35 cellular contexts compared by ENCODE assay signal in genomic region chr20:55580475-55580874, GRCh38.
"Had no signal": no experiment of that assay in that cellular context is flagged by ENCODE, and none has a peak within 500 bp of the region (broad histone marks: within the 10 kb centered on the region; RNA-seq: fewer than 3 reads in every experiment).

No MANE protein-coding gene starts in this region.

- H3K27me3 ChIP-seq: adrenal gland, body of pancreas, dorsolateral prefrontal cortex, gastrocnemius medialis, heart left ventricle had no signal

- H3K9me3 Mint-ChIP-seq: activated CD4-positive, alpha-beta memory T cell treated with anti-CD3 and anti-CD28 coated beads for 36 hours; activated CD4-positive, alpha-beta T cell treated with anti-CD3 and anti-CD28 coated beads, Interleukin-2, amount 10 ng/mL, durations not matched to agents 24 days and 14 days; activated naive CD4-positive, alpha-beta T cell treated with anti-CD3 and anti-CD28 coated beads, Interleukin-2, amount 50 U/mL, for 24 hours; activated naive CD8-positive, alpha-beta T cell treated with anti-CD3 and anti-CD28 coated beads for 36 hours; central memory CD8-positive, alpha-beta T cell; dendritic cell treated with granulocyte-macrophage colony-stimulating factor and Interleukin-4, amounts not matched to agents 40 ng/mL and 50 ng/mL, for 4 days had no signal

- H3K4me1 ChIP-seq: adrenal gland, body of pancreas, gastrocnemius medialis, heart left ventricle had no signal

- H3K36me3 ChIP-seq: adrenal gland, gastrocnemius medialis, heart left ventricle had no signal

- H3K36me3 Mint-ChIP-seq: activated CD4-positive, alpha-beta memory T cell treated with anti-CD3 and anti-CD28 coated beads for 36 hours; activated CD8-positive, alpha-beta memory T cell treated with anti-CD3 and anti-CD28 coated beads, Interleukin-2, amount 10 ng/mL, durations not matched to agents 7 days and 5 days; activated naive CD4-positive, alpha-beta T cell treated with anti-CD3 and anti-CD28 coated beads, Interleukin-2, amount 50 U/mL, for 24 hours; activated naive CD8-positive, alpha-beta T cell treated with anti-CD3 and anti-CD28 coated beads for 36 hours had no signal

- H3K4me3 Mint-ChIP-seq: activated CD4-positive, alpha-beta memory T cell treated with anti-CD3 and anti-CD28 coated beads for 36 hours; activated CD4-positive, alpha-beta T cell treated with anti-CD3 and anti-CD28 coated beads for 36 hours; activated CD4-positive, alpha-beta T cell treated with anti-CD3 and anti-CD28 coated beads, Interleukin-2, amount 10 ng/mL, durations not matched to agents 24 days and 14 days; activated CD8-positive, alpha-beta memory T cell treated with anti-CD3 and anti-CD28 coated beads, Interleukin-2, amount 10 ng/mL, durations not matched to agents 7 days and 5 days; activated CD8-positive, alpha-beta T cell treated with anti-CD3 and anti-CD28 coated beads, Interleukin-2, amount 10 ng/mL, durations not matched to agents 7 days and 5 days; activated naive CD4-positive, alpha-beta T cell treated with anti-CD3 and anti-CD28 coated beads for 36 hours; activated naive CD4-positive, alpha-beta T cell treated with anti-CD3 and anti-CD28 coated beads, Interleukin-2, amount 50 U/mL, for 24 hours; activated naive CD8-positive, alpha-beta T cell treated with anti-CD3 and anti-CD28 coated beads for 36 hours; activated naive CD8-positive, alpha-beta T cell treated with anti-CD3 and anti-CD28 coated beads, Interleukin-2, amount 50 U/mL, for 24 hours; activated T-helper 1 cell treated with anti-CD3 and anti-CD28 coated beads, Interleukin-12 subunit alpha, Interleukin-12 subunit beta, Interleukin-2, Interleukin-4 antibody, amounts not matched to agents 30 ng/mL and 10 ng/mL and 1 ng/mL, durations not matched to agents 14 hours and 24 hours and 36 hours; central memory CD8-positive, alpha-beta T cell; dendritic cell treated with granulocyte-macrophage colony-stimulating factor and Interleukin-4, amounts not matched to agents 40 ng/mL and 50 ng/mL, for 4 days; effector memory CD8-positive, alpha-beta T cell; T-helper 17 cell; T-helper 2 cell treated with Interferon-gamma antibody and Interleukin-4, amounts not matched to agents 5 μg/mL and 100 μg/mL, for 36 hours had no signal

- H3K4me3 ChIP-seq: adrenal gland, body of pancreas, coronary artery, dorsolateral prefrontal cortex, gastrocnemius medialis, heart left ventricle had no signal

- H3K27ac Mint-ChIP-seq: activated CD4-positive, alpha-beta memory T cell treated with anti-CD3 and anti-CD28 coated beads for 36 hours; activated CD4-positive, alpha-beta T cell treated with anti-CD3 and anti-CD28 coated beads for 36 hours; activated CD4-positive, alpha-beta T cell treated with anti-CD3 and anti-CD28 coated beads, Interleukin-2, amount 10 ng/mL, durations not matched to agents 24 days and 14 days; activated CD8-positive, alpha-beta memory T cell treated with anti-CD3 and anti-CD28 coated beads, Interleukin-2, amount 10 ng/mL, durations not matched to agents 7 days and 5 days; activated CD8-positive, alpha-beta T cell treated with anti-CD3 and anti-CD28 coated beads, Interleukin-2, amount 10 ng/mL, durations not matched to agents 7 days and 5 days; activated naive CD4-positive, alpha-beta T cell treated with anti-CD3 and anti-CD28 coated beads for 36 hours; activated naive CD4-positive, alpha-beta T cell treated with anti-CD3 and anti-CD28 coated beads, Interleukin-2, amount 50 U/mL, for 24 hours; activated naive CD8-positive, alpha-beta T cell treated with anti-CD3 and anti-CD28 coated beads for 36 hours; activated naive CD8-positive, alpha-beta T cell treated with anti-CD3 and anti-CD28 coated beads, Interleukin-2, amount 50 U/mL, for 24 hours; activated T-helper 1 cell treated with anti-CD3 and anti-CD28 coated beads, Interleukin-12 subunit alpha, Interleukin-12 subunit beta, Interleukin-2, Interleukin-4 antibody, amounts not matched to agents 30 ng/mL and 10 ng/mL and 1 ng/mL, durations not matched to agents 14 hours and 24 hours and 36 hours; activated T-helper 2 cell treated with anti-CD3 and anti-CD28 coated beads, Interferon-gamma antibody, Interleukin-2, Interleukin-4, amounts not matched to agents 10 μg/mL and 5 μg/mL and 100 μg/mL, durations not matched to agents 14 hours and 24 hours and 36 hours; dendritic cell treated with granulocyte-macrophage colony-stimulating factor and Interleukin-4, amounts not matched to agents 40 ng/mL and 50 ng/mL, for 4 days; effector memory CD8-positive, alpha-beta T cell; T-helper 17 cell; T-helper 2 cell treated with Interferon-gamma antibody and Interleukin-4, amounts not matched to agents 5 μg/mL and 100 μg/mL, for 36 hours had no signal

- H3K4me1 Mint-ChIP-seq: activated CD4-positive, alpha-beta T cell treated with anti-CD3 and anti-CD28 coated beads for 36 hours; activated CD4-positive, alpha-beta T cell treated with anti-CD3 and anti-CD28 coated beads, Interleukin-2, amount 10 ng/mL, durations not matched to agents 24 days and 14 days; activated CD8-positive, alpha-beta memory T cell treated with anti-CD3 and anti-CD28 coated beads, Interleukin-2, amount 10 ng/mL, durations not matched to agents 7 days and 5 days; activated naive CD4-positive, alpha-beta T cell treated with anti-CD3 and anti-CD28 coated beads, Interleukin-2, amount 50 U/mL, for 24 hours; activated naive CD8-positive, alpha-beta T cell treated with anti-CD3 and anti-CD28 coated beads for 36 hours; activated naive CD8-positive, alpha-beta T cell treated with anti-CD3 and anti-CD28 coated beads, Interleukin-2, amount 50 U/mL, for 24 hours; central memory CD8-positive, alpha-beta T cell; T-helper 17 cell had no signal

- H3K9me3 ChIP-seq: adrenal gland, body of pancreas, gastrocnemius medialis, heart left ventricle had no signal

- ATAC-seq: activated CD4-positive, alpha-beta T cell treated with anti-CD3 and anti-CD28 coated beads for 36 hours; activated CD8-positive, alpha-beta memory T cell treated with anti-CD3 and anti-CD28 coated beads, Interleukin-2, amount 10 ng/mL, durations not matched to agents 7 days and 5 days; activated CD8-positive, alpha-beta T cell treated with anti-CD3 and anti-CD28 coated beads, Interleukin-2, amount 10 ng/mL, durations not matched to agents 7 days and 5 days; activated naive CD8-positive, alpha-beta T cell treated with anti-CD3 and anti-CD28 coated beads, Interleukin-2, amount 50 U/mL, for 24 hours; body of pancreas; effector memory CD8-positive, alpha-beta T cell; esophagus mucosa; gastrocnemius medialis; heart left ventricle; T-helper 17 cell had no signal

- DNase-seq: activated CD4-positive, alpha-beta memory T cell treated with anti-CD3 and anti-CD28 coated beads for 36 hours; activated CD4-positive, alpha-beta T cell treated with anti-CD3 and anti-CD28 coated beads for 36 hours; activated CD4-positive, alpha-beta T cell treated with anti-CD3 and anti-CD28 coated beads, Interleukin-2, amount 10 ng/mL, durations not matched to agents 24 days and 14 days; activated CD4-positive, CD25-positive, alpha-beta regulatory T cell; activated CD4-positive, CD25-positive, alpha-beta regulatory T cell treated with anti-CD3 and anti-CD28 coated beads, Interleukin-2, amount 50 U/mL, for 72 hours; activated CD8-positive, alpha-beta memory T cell treated with anti-CD3 and anti-CD28 coated beads, Interleukin-2, amount 10 ng/mL, durations not matched to agents 7 days and 5 days; activated CD8-positive, alpha-beta memory T cell treated with anti-CD3 and anti-CD28 coated beads, Interleukin-2, amount 50 U/mL, for 4 hours; activated CD8-positive, alpha-beta T cell treated with anti-CD3 and anti-CD28 coated beads, Interleukin-2, amount 10 ng/mL, durations not matched to agents 7 days and 5 days; activated effector memory CD4-positive, alpha-beta T cell treated with anti-CD3 and anti-CD28 coated beads, Interleukin-2, amount 50 U/mL, for 16 hours; activated naive CD4-positive, alpha-beta T cell treated with anti-CD3 and anti-CD28 coated beads for 36 hours; activated naive CD8-positive, alpha-beta T cell treated with anti-CD3 and anti-CD28 coated beads for 36 hours; activated naive CD8-positive, alpha-beta T cell treated with anti-CD3 and anti-CD28 coated beads, Interleukin-2, amount 50 U/mL, for 24 hours; activated T-cell treated with anti-CD3 and anti-CD28 coated beads, Interleukin-2, amount 50 U/mL, for 1 hour; activated T-cell treated with anti-CD3 and anti-CD28 coated beads, Interleukin-2, amount 50 U/mL, for 48 hours; adrenal gland; amygdala; aorta; body of pancreas; dorsolateral prefrontal cortex; effector memory CD8-positive, alpha-beta T cell; foreskin fibroblast; gastrocnemius medialis; glutamatergic neuron; heart left ventricle; T-helper 1 cell; T-helper 17 cell; T1000 had no signal

- H3K27ac ChIP-seq: adrenal gland, body of pancreas, coronary artery, dorsolateral prefrontal cortex, gastrocnemius medialis, heart left ventricle had no signal

- H3K27me3 Mint-ChIP-seq: activated CD4-positive, alpha-beta memory T cell treated with anti-CD3 and anti-CD28 coated beads for 36 hours; activated CD4-positive, alpha-beta T cell treated with anti-CD3 and anti-CD28 coated beads for 36 hours; activated CD4-positive, alpha-beta T cell treated with anti-CD3 and anti-CD28 coated beads, Interleukin-2, amount 10 ng/mL, durations not matched to agents 24 days and 14 days; activated CD8-positive, alpha-beta memory T cell treated with anti-CD3 and anti-CD28 coated beads, Interleukin-2, amount 10 ng/mL, durations not matched to agents 7 days and 5 days; activated naive CD4-positive, alpha-beta T cell treated with anti-CD3 and anti-CD28 coated beads, Interleukin-2, amount 50 U/mL, for 24 hours; activated naive CD8-positive, alpha-beta T cell treated with anti-CD3 and anti-CD28 coated beads for 36 hours; activated naive CD8-positive, alpha-beta T cell treated with anti-CD3 and anti-CD28 coated beads, Interleukin-2, amount 50 U/mL, for 24 hours; central memory CD8-positive, alpha-beta T cell; dendritic cell treated with granulocyte-macrophage colony-stimulating factor and Interleukin-4, amounts not matched to agents 40 ng/mL and 50 ng/mL, for 4 days; effector memory CD8-positive, alpha-beta T cell; T-helper 17 cell had no signal
